8 cellular contexts compared by ENCODE assay signal in the genomic region with DNA sequence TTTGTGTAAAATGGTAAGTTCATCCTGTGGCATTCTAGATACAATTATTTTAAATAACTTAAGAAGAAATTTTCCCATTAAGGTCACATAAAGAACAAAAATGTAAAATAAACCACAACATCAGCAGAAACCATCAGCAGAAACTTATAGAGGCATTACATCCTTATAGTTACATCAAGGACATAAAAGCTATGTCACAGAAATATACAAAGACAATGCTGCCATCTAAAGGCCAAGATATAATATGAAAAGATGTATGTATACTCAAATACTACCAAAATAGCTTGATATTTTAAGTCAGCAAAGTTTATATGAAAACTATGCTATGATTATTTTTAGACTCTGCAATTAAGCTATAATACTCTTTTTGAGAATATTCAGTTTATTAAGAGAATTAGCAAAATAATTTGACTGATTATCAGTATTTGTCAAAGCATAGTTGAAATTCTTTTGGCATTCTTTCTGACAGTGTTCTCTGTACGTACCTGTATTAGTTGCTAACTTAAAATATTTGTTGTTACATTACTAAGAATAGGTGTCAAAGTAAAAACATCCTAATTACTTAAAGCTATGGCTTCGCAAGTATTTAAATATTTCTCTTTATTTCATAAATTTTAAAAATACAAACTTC. TPM values are rescaled to one million over a fixed set of nuclear protein-coding genes. Genes with fewer than 3 reads are reported as not detected.
DNase-seq lines count a peak whose midpoint lies in the region; ATAC-seq and TF ChIP-seq lines count a peak whose summit lies in the region.

No MANE protein-coding gene starts in this region.

- no peaks in the 10 kb centered on the region for H3K9me3 ChIP-seq in heart right ventricle
- no peaks in the 10 kb centered on the region for H3K9me3 ChIP-seq in right cardiac atrium (ENCODE audit: control insufficient read depth, low read length)
- H3K9me3 ChIP-seq in adrenal gland (replicated peaks in 1 of 3), result no peaks in the 10 kb centered on the region

- H3K27ac ChIP-seq in heart right ventricle (no peak overlapping the region), right cardiac atrium (ENCODE audit: low read length) (no peak overlapping the region), adrenal gland (no peak overlapping the region)

- intact Hi-C loops in heart right ventricle (cut with DNase I) (loop anchor here in 5 of 10 donors (1.0 to 10.0 kb wide), 5 partner anchors 83 to 201 kb away; no protein-coding TSS in a partner anchor), right cardiac atrium (cut with DNase I) (loop anchor here in 2 of 4 donors (10.0 kb wide), 2 partner anchors 81 to 91 kb away; no protein-coding TSS in a partner anchor), adrenal gland (cut with DNase I) (no loop called here)

- ATAC-seq in heart right ventricle (no peak), right cardiac atrium (no peak), HG02759 (IDR thresholded peaks at IDR 0.05; ENCODE audit: unreplicated experiment) (peak; percentile 80), GM19397 (IDR thresholded peaks at IDR 0.05; ENCODE audit: unreplicated experiment) (no peak)

- no peak for DNase-seq in heart right ventricle
- DNase-seq in right cardiac atrium, result no peak
- DNase-seq in NCI-H1694 treated with DMSO at 0.1 percent for 48 hours (lab: John Stamatoyannopoulos, UW), result peak; percentile 62
- DNase-seq in adrenal gland, result no peak
- DNase-seq in kidney tubule cell (ENCODE audit: low spot score), result peak; percentile 60
- DNase-seq in stimulated activated CD4-positive, alpha-beta T cell treated with anti-CD3 and anti-CD28 coated beads, Interleukin-15, amount 100 ng/mL, for 24 hours, result no peak

- peaks cover 0 to 28% (median 0%) of the 10 kb centered on the region in 9 donors for H3K36me3 ChIP-seq in heart right ventricle
- peaks cover 0 to 4% of the 10 kb centered on the region in 2 donors for H3K36me3 ChIP-seq in adrenal gland (replicated peaks in 1 of 2)

- H3K4me3 ChIP-seq in heart right ventricle, result no peak overlapping the region
- H3K4me3 ChIP-seq in right cardiac atrium (ENCODE audit: low read length), result no peak overlapping the region
- H3K4me3 ChIP-seq in adrenal gland, result no peak overlapping the region

- WGBS in heart right ventricle, 2 donors, result 85 to 87% methylated on average over 2 of the region's 2 CpGs
- 88% methylated on average over 2 of the region's 2 CpGs for WGBS in right cardiac atrium
- 91 to 97% (median 95%) methylated on average over 2 of the region's 2 CpGs for WGBS in adrenal gland, 4 donors

- TF ChIP-seq CTCF in heart right ventricle (IDR thresholded peaks at IDR 0.05) (peak in 7 of 9 donors; percentile 18 to 62 (median 52)), adrenal gland (IDR thresholded peaks at IDR 0.05) (peak; percentile 26 to 59 (median 48))

- H3K27me3 ChIP-seq in heart right ventricle (no peaks in the 10 kb centered on the region), right cardiac atrium (ENCODE audit: control insufficient read depth, insufficient read depth) (no peaks in the 10 kb centered on the region), adrenal gland (no peaks in the 10 kb centered on the region)

- H3K4me1 ChIP-seq in heart right ventricle (peaks cover 0 to 18% (median 0%) of the 10 kb centered on the region in 9 donors), right cardiac atrium (ENCODE audit: control insufficient read depth, insufficient read depth, low read length) (no peaks in the 10 kb centered on the region), adrenal gland (replicated peaks in 1 of 2) (peaks cover 0 to 4% of the 10 kb centered on the region in 2 donors)

- no peak for TF ChIP-seq POLR2A in adrenal gland (IDR thresholded peaks at IDR 0.05)

RNA-seq across cellular contexts. Expression of a gene that starts 36.2 kb away (rescaled TPM):
- total RNA-seq in heart right ventricle, result 10 to 100 TPM; 34.5 to 47.4 (median 41.6) TPM
- polyA plus RNA-seq in heart right ventricle, result 1 to 10 TPM; 5.9 to 8.6 TPM
- total RNA-seq in right cardiac atrium, result 10 to 100 TPM; 31.2 to 37.3 (median 35.7) TPM
- 13.4 TPM for polyA plus RNA-seq in right cardiac atrium
- 10 to 100 TPM; 18.9 to 29.4 (median 22.7) TPM for total RNA-seq in adrenal gland
- 10 to 100 TPM in 1 of 3 donors, 1 to 10 TPM in 2; 4.4 to 18.5 (median 6.8) TPM for polyA plus RNA-seq in adrenal gland

Comparison
In these comparisons a context has a peak if more than half of its experiments do, and no peak if none do; other contexts are left out.
1. DNase-seq: peak in NCI-H1694 treated with DMSO at 0.1 percent for 48 hours (single experiment) and kidney tubule cell (single experiment); none in heart right ventricle (0 of 2), right cardiac atrium (0 of 3), adrenal gland (0 of 7) and stimulated activated CD4-positive, alpha-beta T cell treated with anti-CD3 and anti-CD28 coated beads, Interleukin-15, amount 100 ng/mL, for 24 hours (single experiment).